ENCODE assay signal across 1 cellular context in genomic region chr3:52286777-52287110, GRCh38.
TF ChIP-seq lines count a peak whose summit lies in the region.

No MANE protein-coding gene starts in this region.

TF ChIP-seq in liver, 16 proteins besides CTCF, POLR2A, EP300 and RAD21 (continued from another document):
- TF ChIP-seq GABPA (IDR thresholded peaks at IDR 0.05 in 1 of 2, conservative IDR thresholded peaks at IDR 0.05 in 1 of 2) (peak in 1 of 2 donors; percentile 76), YY1 (IDR thresholded peaks at IDR 0.05) (peak; percentile 77), NR2F2 (IDR thresholded peaks at IDR 0.05) (no peak), TAF1 (conservative IDR thresholded peaks at IDR 0.05) (peak; percentile 27)
